ENCODE assay signal across 22 cellular contexts in genomic region chr10:131127122-131127589, GRCh38.
DNase-seq lines count a peak whose midpoint lies in the region; ATAC-seq and TF ChIP-seq lines count a peak whose summit lies in the region.
"Had no signal": no experiment of that assay in that cellular context is flagged by ENCODE, and none has a peak within 500 bp of the region (broad histone marks: within the 10 kb centered on the region; RNA-seq: fewer than 3 reads in every experiment).

No MANE protein-coding gene starts in this region.

- H3K4me1 ChIP-seq in ectodermal cell (ENCODE audit: control insufficient read depth, insufficient read depth, low read length), result peaks cover 9% of the 10 kb centered on the region
- peaks cover 22 to 28% of the 10 kb centered on the region in 2 donors for H3K4me1 ChIP-seq in thyroid gland
- no peaks in the 10 kb centered on the region for H3K4me1 ChIP-seq in MM.1S (ENCODE audit: low read length)
- H3K4me1 ChIP-seq: ascending aorta, SJCRH30, vagina had no signal

- TF ChIP-seq POLR2A in thyroid gland (IDR thresholded peaks at IDR 0.05), result no peak

- H3K9me3 Mint-ChIP-seq in activated naive CD4-positive, alpha-beta T cell treated with anti-CD3 and anti-CD28 coated beads, Interleukin-2, amount 50 U/mL, for 72 hours, result peaks cover 4 to 5% of the 10 kb centered on the region in 2 donors
- H3K9me3 Mint-ChIP-seq in nephron progenitor cell, result peaks cover 14% of the 10 kb centered on the region

- H2AFZ ChIP-seq in MM.1S (ENCODE audit: low read length), result no peak overlapping the region

- H3K4me1 Mint-ChIP-seq in nephron progenitor cell, result peaks cover 62% of the 10 kb centered on the region
- H3K4me1 Mint-ChIP-seq: activated CD4-positive, alpha-beta memory T cell treated with anti-CD3 and anti-CD28 coated beads, Interleukin-2, amount 10 ng/mL, durations not matched to agents 7 days and 5 days; stimulated activated naive B cell treated with anti-CD40 and anti-IgM and Interleukin-4, amounts not matched to agents 10 μg/mL and 1 μg/mL and 100 μg/mL, for 72 hours had no signal

- H3K27me3 ChIP-seq in ectodermal cell (ENCODE audit: control insufficient read depth, insufficient read depth, low read length, poor library complexity, severe bottlenecking) (no peaks in the 10 kb centered on the region), thyroid gland (no peaks in the 10 kb centered on the region), MM.1S (replicated peaks; ENCODE audit: insufficient read depth, low read length) (no peaks in the 10 kb centered on the region)
- H3K27me3 ChIP-seq: ascending aorta, MG63, SJCRH30, vagina had no signal

- DNase-seq in activated naive CD4-positive, alpha-beta T cell treated with anti-CD3 and anti-CD28 coated beads, Interleukin-2, amount 50 U/mL, for 72 hours (ENCODE audit: low spot score in 2 of 2), result no peak
- DNase-seq in activated naive CD4-positive, alpha-beta T cell (lab: John Stamatoyannopoulos, UW), result no peak
- DNase-seq in nephron progenitor cell, result no peak
- no peak for DNase-seq in thyroid gland
- DNase-seq in C1 segment of cervical spinal cord (lab: John Stamatoyannopoulos, UW), result no peak
- DNase-seq in MM.1S, result no peak
- DNase-seq: activated CD4-positive, alpha-beta memory T cell treated with anti-CD3 and anti-CD28 coated beads, Interleukin-2, amount 10 ng/mL, durations not matched to agents 7 days and 5 days; activated CD8-positive, alpha-beta memory T cell treated with anti-CD3 and anti-CD28 coated beads, Interleukin-2, amount 50 U/mL, for 48 hours; esophagus squamous epithelium; left ventricle myocardium inferior; MG63; SJCRH30; stimulated activated naive B cell treated with anti-CD40 and anti-IgM and Interleukin-4, amounts not matched to agents 10 μg/mL and 1 μg/mL and 100 μg/mL, for 72 hours; T-helper 1 cell had no signal

- H3K27ac Mint-ChIP-seq in activated naive CD4-positive, alpha-beta T cell treated with anti-CD3 and anti-CD28 coated beads, Interleukin-2, amount 50 U/mL, for 72 hours, result peak overlapping the region; percentile 29 to 47
- peak overlapping the region; percentile 13 for H3K27ac Mint-ChIP-seq in nephron progenitor cell
- H3K27ac Mint-ChIP-seq: activated CD4-positive, alpha-beta memory T cell treated with anti-CD3 and anti-CD28 coated beads, Interleukin-2, amount 10 ng/mL, durations not matched to agents 7 days and 5 days; activated naive CD8-positive, alpha-beta T cell; dendritic cell treated with granulocyte-macrophage colony-stimulating factor and Interleukin-4, amounts not matched to agents 40 ng/mL and 50 ng/mL, for 4 days; stimulated activated naive B cell treated with anti-CD40 and anti-IgM and Interleukin-4, amounts not matched to agents 10 μg/mL and 1 μg/mL and 100 μg/mL, for 72 hours had no signal

- H3K4me3 ChIP-seq in ectodermal cell (ENCODE audit: insufficient read depth, low read depth, low read length) (no peak overlapping the region), thyroid gland (replicated peaks in 1 of 3) (no peak overlapping the region), MM.1S (ENCODE audit: low read length) (no peak overlapping the region)
- H3K4me3 ChIP-seq: ascending aorta, esophagus squamous epithelium, K562, left ventricle myocardium inferior, MG63, SJCRH30, vagina had no signal

- H3K36me3 Mint-ChIP-seq in activated naive CD4-positive, alpha-beta T cell treated with anti-CD3 and anti-CD28 coated beads, Interleukin-2, amount 50 U/mL, for 72 hours, result no peaks in the 10 kb centered on the region
- H3K36me3 Mint-ChIP-seq in nephron progenitor cell (ENCODE audit: low read depth), result no peaks in the 10 kb centered on the region
- H3K36me3 Mint-ChIP-seq: activated naive CD8-positive, alpha-beta T cell; stimulated activated naive B cell treated with anti-CD40 and anti-IgM and Interleukin-4, amounts not matched to agents 10 μg/mL and 1 μg/mL and 100 μg/mL, for 72 hours had no signal

- H3K79me2 ChIP-seq in MM.1S (ENCODE audit: low read length), result no peaks in the 10 kb centered on the region

- H3K27ac ChIP-seq in ectodermal cell (ENCODE audit: insufficient read depth, low read depth, low read length, poor library complexity, severe bottlenecking) (peak overlapping the region; percentile 50), thyroid gland (peak overlapping the region in 2 of 3 donors; percentile 67 to 81), MM.1S (ENCODE audit: low read length) (no peak overlapping the region)
- H3K27ac ChIP-seq: ascending aorta, esophagus squamous epithelium, left ventricle myocardium inferior, SJCRH30, vagina had no signal

- WGBS in ectodermal cell, 2 experiments, result 71 to 72% methylated on average over 10 of the region's 10 CpGs
- 67 to 77% methylated on average over 9 to 10 of the region's 10 CpGs for WGBS in thyroid gland, 2 donors

- no peaks in the 10 kb centered on the region for H3F3A ChIP-seq in MM.1S (ENCODE audit: insufficient read depth, low read length)

- no peaks in the 10 kb centered on the region for H3K36me3 ChIP-seq in ectodermal cell (ENCODE audit: control insufficient read depth, insufficient read depth, low read length)
- no peaks in the 10 kb centered on the region for H3K36me3 ChIP-seq in thyroid gland
- no peaks in the 10 kb centered on the region for H3K36me3 ChIP-seq in MM.1S (replicated peaks; ENCODE audit: insufficient read depth, low read length)
- H3K36me3 ChIP-seq: ascending aorta, esophagus squamous epithelium, left ventricle myocardium inferior, MG63, SJCRH30, vagina had no signal

- no peak overlapping the region for H3K4me3 Mint-ChIP-seq in nephron progenitor cell
- H3K4me3 Mint-ChIP-seq: activated CD4-positive, alpha-beta memory T cell treated with anti-CD3 and anti-CD28 coated beads, Interleukin-2, amount 10 ng/mL, durations not matched to agents 7 days and 5 days; activated naive CD8-positive, alpha-beta T cell; dendritic cell treated with granulocyte-macrophage colony-stimulating factor and Interleukin-4, amounts not matched to agents 40 ng/mL and 50 ng/mL, for 4 days; stimulated activated naive B cell treated with anti-CD40 and anti-IgM and Interleukin-4, amounts not matched to agents 10 μg/mL and 1 μg/mL and 100 μg/mL, for 72 hours had no signal

- H3K9ac ChIP-seq in MM.1S (ENCODE audit: low read length), result no peak overlapping the region

- no peaks in the 10 kb centered on the region for H3K9me2 ChIP-seq in MM.1S (replicated peaks; ENCODE audit: insufficient read depth, low read length)

- ATAC-seq in activated naive CD4-positive, alpha-beta T cell treated with anti-CD3 and anti-CD28 coated beads, Interleukin-2, amount 50 U/mL, for 72 hours, result peak in 1 of 2 donors; percentile 24
- no peak for ATAC-seq in HG02884 (IDR thresholded peaks at IDR 0.05; ENCODE audit: unreplicated experiment)
- ATAC-seq: activated CD4-positive, CD25-positive, alpha-beta regulatory T cell treated with anti-CD3 and anti-CD28 coated beads, Interleukin-2, amount 50 U/mL, for 24 hours; K562; stimulated activated naive B cell treated with anti-CD40 and anti-IgM and Interleukin-4, amounts not matched to agents 10 μg/mL and 1 μg/mL and 100 μg/mL, for 72 hours had no signal

- intact Hi-C loops in thyroid gland (cut with DNase I), result no loop called here

- peaks cover 4% of the 10 kb centered on the region for H3K27me3 Mint-ChIP-seq in nephron progenitor cell (ENCODE audit: low read depth, poor library complexity)
- H3K27me3 Mint-ChIP-seq: activated CD4-positive, alpha-beta memory T cell treated with anti-CD3 and anti-CD28 coated beads, Interleukin-2, amount 10 ng/mL, durations not matched to agents 7 days and 5 days; activated naive CD8-positive, alpha-beta T cell; dendritic cell treated with granulocyte-macrophage colony-stimulating factor and Interleukin-4, amounts not matched to agents 40 ng/mL and 50 ng/mL, for 4 days; stimulated activated naive B cell treated with anti-CD40 and anti-IgM and Interleukin-4, amounts not matched to agents 10 μg/mL and 1 μg/mL and 100 μg/mL, for 72 hours had no signal

- no peaks in the 10 kb centered on the region for H4K20me1 ChIP-seq in MM.1S (ENCODE audit: insufficient read depth, low read length)

- H3K9me3 ChIP-seq in ectodermal cell (ENCODE audit: control insufficient read depth, low read length), result no peaks in the 10 kb centered on the region
- H3K9me3 ChIP-seq in thyroid gland, result no peaks in the 10 kb centered on the region
- H3K9me3 ChIP-seq in MM.1S (replicated peaks; ENCODE audit: insufficient read depth, low read length), result no peaks in the 10 kb centered on the region
- H3K9me3 ChIP-seq: ascending aorta, left ventricle myocardium inferior, MG63, SJCRH30, vagina had no signal

- TF ChIP-seq CTCF in nephron progenitor cell (IDR thresholded peaks at IDR 0.05), result no peak
- no peak for TF ChIP-seq CTCF in thyroid gland (IDR thresholded peaks at IDR 0.05)
- no peak for TF ChIP-seq CTCF in MM.1S (IDR thresholded peaks at IDR 0.05; ENCODE audit: low read length)

- H3K4me2 ChIP-seq in MM.1S (ENCODE audit: low read depth, low read length), result no peak overlapping the region
